ENCODE assay signal across 8 cellular contexts in the genomic region with DNA sequence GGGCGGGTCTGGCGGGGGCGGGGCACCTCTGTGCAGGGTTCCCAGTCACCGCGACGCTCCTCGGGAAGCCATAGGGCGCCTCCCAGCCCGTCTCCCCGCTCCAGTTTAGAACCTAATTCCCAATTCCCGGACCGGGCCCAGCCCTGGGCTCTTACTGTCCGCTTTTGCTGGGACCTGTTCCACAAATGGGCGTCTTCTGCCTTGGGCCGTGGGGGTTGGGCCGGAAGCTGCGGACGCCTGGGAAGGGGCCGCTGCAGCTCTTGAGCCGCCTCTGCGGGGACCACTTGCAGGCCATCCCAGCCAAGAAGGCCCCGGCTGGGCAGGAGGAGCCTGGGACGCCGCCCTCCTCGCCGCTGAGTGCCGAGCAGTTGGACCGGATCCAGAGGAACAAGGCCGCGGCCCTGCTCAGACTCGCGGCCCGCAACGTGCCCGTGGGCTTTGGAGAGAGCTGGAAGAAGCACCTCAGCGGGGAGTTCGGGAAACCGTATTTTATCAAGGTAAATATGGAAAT. TPM values are rescaled to one million over a fixed set of nuclear protein-coding genes. Genes with fewer than 3 reads are reported as not detected.
DNase-seq lines count a peak whose midpoint lies in the region; ATAC-seq and TF ChIP-seq lines count a peak whose summit lies in the region.

No MANE protein-coding gene starts in this region.

- BruUV-seq in HCT116 (replicated peaks; lab: Mats Ljungman, UMichigan), result TSS peak; percentile 51

- peaks cover 2 to 26% of the 10 kb centered on the region in 2 experiments; a peak in 3 of 4 replicates for H3K4me1 ChIP-seq in HCT116 (ENCODE audit: control insufficient read depth in 1 of 2, insufficient read depth in 2 of 2, low read length in 2 of 2)
- peaks cover 3 to 34% of the 10 kb centered on the region in 2 donors for H3K4me1 ChIP-seq in left lung
- peaks cover 11% of the 10 kb centered on the region for H3K4me1 ChIP-seq in testis

- no peaks in the 10 kb centered on the region for H3K27me3 ChIP-seq in HCT116 (ENCODE audit: insufficient read depth, low read length)
- no peaks in the 10 kb centered on the region for H3K27me3 ChIP-seq in left lung
- H3K27me3 ChIP-seq in testis, result no peaks in the 10 kb centered on the region

- H3K36me3 ChIP-seq in HCT116 (ENCODE audit: control insufficient read depth in 1 of 2, insufficient read depth in 2 of 2, low read length in 2 of 2) (peaks cover 6 to 29% of the 10 kb centered on the region in 2 experiments; a peak in 1 of 4 replicates), left lung (peaks cover 0 to 18% of the 10 kb centered on the region in 2 donors), testis (ENCODE audit: low read depth, missing control alignments) (no peaks in the 10 kb centered on the region)

- H3K9ac ChIP-seq in HCT116 (ENCODE audit: low read length), result peak overlapping the region; percentile 81

- ATAC-seq in HCT116 (peak; percentile 24), left lung (peak; percentile 64)

- CTCF ChIA-PET in HCT116 (lab: Charles Lee), result interaction anchor here (1.4 kb wide), 1 partner anchor 14 kb away, joined by 5 read pairs; no protein-coding TSS in a partner anchor

- WGBS in testis, 2 donors, result 0 to 1% methylated on average over 17 to 36 of the region's 38 CpGs

- H2AFZ ChIP-seq in HCT116 (ENCODE audit: low read depth, low read length, poor library complexity, severe bottlenecking), result no peak overlapping the region

- H3K4me2 ChIP-seq in HCT116 (ENCODE audit: low read length), result peak overlapping the region; percentile 86

- POLR2A ChIA-PET in HCT116 (lab: Charles Lee), result no interaction called here

- no peaks in the 10 kb centered on the region for H3K9me2 ChIP-seq in HCT116 (ENCODE audit: insufficient read depth)

- intact Hi-C loops in HCT116 (cut with micrococcal nuclease) (loop anchor here (10.0 kb wide), 3 partner anchors 143 to 293 kb away; no protein-coding TSS in a partner anchor), left lung (cut with DNase I) (no loop called here), testis (cut with DNase I; ENCODE audit: low total_unique reads) (no loop called here)

- RAD21 ChIA-PET in HCT116 (lab: Charles Lee; ENCODE audit: low non-redundant PET in 1 of 2, low total read pairs in 2 of 2, uncharacterized antibody in 2 of 2, unreplicated experiment in 2 of 2), result no interaction called here

- H4K20me1 ChIP-seq in HCT116 (ENCODE audit: insufficient read depth), result no peaks in the 10 kb centered on the region

- peaks cover 37% of the 10 kb centered on the region for H3K79me2 ChIP-seq in HCT116 (ENCODE audit: insufficient read depth, low read length)

- peak; percentile 32 for DNase-seq in NCI-H1436 (lab: John Stamatoyannopoulos, UW)
- DNase-seq in NCI-H1436 treated with DMSO at 0.1 percent for 48 hours (lab: John Stamatoyannopoulos, UW), result no peak
- DNase-seq in HCT116 (ENCODE audit: low read depth, low spot score), result no peak
- DNase-seq in NCI-H1105 (lab: John Stamatoyannopoulos, UW), result peak; percentile 52
- DNase-seq in caudate nucleus (lab: John Stamatoyannopoulos, UW), result peak in 4 of 61 donors; percentile 62 to 86 (median 74)
- peak; percentile 73 to 89 for DNase-seq in left lung
- no peak for DNase-seq in testis
- DNase-seq in activated CD8-positive, alpha-beta memory T cell treated with anti-CD3 and anti-CD28 coated beads, Interleukin-2, amount 50 U/mL, for 4 hours, result no peak

- no peak for TF ChIP-seq POLR2A in HCT116 (IDR thresholded peaks at IDR 0.05; ENCODE audit: borderline replicate concordance, extremely low read depth, insufficient read depth, insufficient read length)
- TF ChIP-seq POLR2A in testis (IDR thresholded peaks at IDR 0.05), result no peak

- no peaks in the 10 kb centered on the region for H3K9me3 ChIP-seq in HCT116 (ENCODE audit: control insufficient read depth in 1 of 2, insufficient read depth in 1 of 2, low read depth in 1 of 2, low read length in 2 of 2)
- H3K9me3 ChIP-seq in left lung, result no peaks in the 10 kb centered on the region
- H3K9me3 ChIP-seq in testis, result no peaks in the 10 kb centered on the region

- TF ChIP-seq RAD21 in HCT116 (IDR thresholded peaks at IDR 0.05; ENCODE audit: low read depth), result no peak

- TF ChIP-seq CTCF in HCT116 (IDR thresholded peaks at IDR 0.05 in 2 of 3, conservative IDR thresholded peaks at IDR 0.05 in 1 of 3; ENCODE audit: borderline replicate concordance in 1 of 3, insufficient read depth in 1 of 3, low read depth in 2 of 3, low read length in 2 of 3) (no peak), left lung (IDR thresholded peaks at IDR 0.05) (no peak), testis (IDR thresholded peaks at IDR 0.05) (no peak)

- peak overlapping the region; percentile 72 to 79 for H3K4me3 ChIP-seq in HCT116 (replicated peaks in 1 of 2; ENCODE audit: low read depth in 1 of 2, low read length in 2 of 2)
- H3K4me3 ChIP-seq in left lung, result peak overlapping the region; percentile 76 to 97
- H3K4me3 ChIP-seq in testis, result peak overlapping the region; percentile 80 to 81

- H3K27ac ChIP-seq in HCT116 (ENCODE audit: low read depth, low read length) (peak overlapping the region; percentile 56; the same call in 1 of the 2 replicates), caudate nucleus (ENCODE audit: low read depth, low read length) (peak overlapping the region; percentile 72), left lung (peak overlapping the region; percentile 76 to 81), testis (peak overlapping the region; percentile 67 to 90)

TF ChIP-seq in HCT116, 20 proteins besides CTCF, POLR2A, EP300 and RAD21:
- peak; percentile 66 for TF ChIP-seq ZFX (IDR thresholded peaks at IDR 0.05)
- TF ChIP-seq CBX3 (IDR thresholded peaks at IDR 0.05; ENCODE audit: low read depth), result no peak
- TF ChIP-seq POLR2AphosphoS5 (IDR thresholded peaks at IDR 0.05; ENCODE audit: low read depth, low read length), result no peak; the same call in 1 of the 2 replicates
- no peak for TF ChIP-seq SP1 (IDR thresholded peaks at IDR 0.05; ENCODE audit: low read depth)
- TF ChIP-seq, protein P1, sequence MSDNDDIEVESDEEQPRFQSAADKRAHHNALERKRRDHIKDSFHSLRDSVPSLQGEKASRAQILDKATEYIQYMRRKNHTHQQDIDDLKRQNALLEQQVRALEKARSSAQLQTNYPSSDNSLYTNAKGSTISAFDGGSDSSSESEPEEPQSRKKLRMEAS (IDR thresholded peaks at IDR 0.05), result no peak; the same call in 1 of the 2 replicates
- peak; percentile 38; the same call in 1 of the 2 replicates for TF ChIP-seq SIN3A (IDR thresholded peaks at IDR 0.05; ENCODE audit: low read depth)
- TF ChIP-seq EGR1 (IDR thresholded peaks at IDR 0.05; ENCODE audit: low read depth), result peak; percentile 70
- TF ChIP-seq YY1 (IDR thresholded peaks at IDR 0.05; ENCODE audit: extremely low read depth, insufficient replicate concordance, low read depth, low read length), result no peak
- TF ChIP-seq, protein P2, sequence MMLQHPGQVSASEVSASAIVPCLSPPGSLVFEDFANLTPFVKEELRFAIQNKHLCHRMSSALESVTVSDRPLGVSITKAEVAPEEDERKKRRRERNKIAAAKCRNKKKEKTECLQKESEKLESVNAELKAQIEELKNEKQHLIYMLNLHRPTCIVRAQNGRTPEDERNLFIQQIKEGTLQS (IDR thresholded peaks at IDR 0.05), result no peak
TF ChIP-seq in HCT116: peak in this region for 3.

RNA-seq across cellular contexts. Expression of a gene that starts 0.8 kb away (rescaled TPM):
- total RNA-seq in HCT116 (2021; ENCODE audit: unreplicated experiment) (99.0 TPM), left lung (10 to 100 TPM; 22.4 to 27.0 TPM), testis (10 to 100 TPM; 80.2 to 81.5 TPM)
- polyA plus RNA-seq in HCT116 (2012), result 20.7 and 28.8 TPM in 2 replicates
- polyA plus RNA-seq in testis (ENCODE audit: insufficient read depth, low read depth, low replicate concordance), result 55.3 TPM

RNA-seq across cellular contexts. Expression of a gene that starts 4.9 kb away (rescaled TPM):
- 35.8 TPM for total RNA-seq in HCT116 (2021; ENCODE audit: unreplicated experiment)
- polyA plus RNA-seq in HCT116 (2012), result 34.7 and 39.7 TPM in 2 replicates
- 10 to 100 TPM in 1 of 2 donors, 1 to 10 TPM in 1; 7.3 to 17.4 TPM for total RNA-seq in left lung
- total RNA-seq in testis, result 10 to 100 TPM; 16.2 to 23.8 TPM
- 16.6 TPM for polyA plus RNA-seq in testis (ENCODE audit: insufficient read depth, low read depth, low replicate concordance)

RNA-seq across cellular contexts. Expression of a gene that starts 18.2 kb away (rescaled TPM):
- total RNA-seq in HCT116 (2021; ENCODE audit: unreplicated experiment) (11.1 TPM), left lung (10 to 100 TPM; 14.8 to 16.8 TPM), testis (10 to 100 TPM; 61.6 to 96.8 TPM)
- polyA plus RNA-seq in HCT116 (2012), result 3.7 and 4.6 TPM in 2 replicates
- polyA plus RNA-seq in testis (ENCODE audit: insufficient read depth, low read depth, low replicate concordance), result 25.5 TPM

RNA-seq across cellular contexts. Expression of a gene that starts 45.8 kb away (rescaled TPM):
- 9.2 TPM for total RNA-seq in HCT116 (2021; ENCODE audit: unreplicated experiment)
- 7.0 and 8.2 TPM in 2 replicates for polyA plus RNA-seq in HCT116 (2012)
- total RNA-seq in left lung, result 10 to 100 TPM in 1 of 2 donors, 1 to 10 TPM in 1; 7.1 to 13.1 TPM
- total RNA-seq in testis, result 10 to 100 TPM; 49.5 to 53.1 TPM
- polyA plus RNA-seq in testis (ENCODE audit: insufficient read depth, low read depth, low replicate concordance), result 36.3 TPM

Comparison
In these comparisons a context has a peak if more than half of its experiments do, and no peak if none do; other contexts are left out.
1. DNase-seq: peak in NCI-H1436 (single experiment), NCI-H1105 (single experiment) and left lung (2 of 2); none in NCI-H1436 treated with DMSO at 0.1 percent for 48 hours (single experiment), HCT116 (single experiment), testis (single experiment) and activated CD8-positive, alpha-beta memory T cell treated with anti-CD3 and anti-CD28 coated beads, Interleukin-2, amount 50 U/mL, for 4 hours (single experiment).
2. Peak in every context shown above with its lines, with median percentiles within 50 percentile points of each other: H3K27ac ChIP-seq and H3K4me3 ChIP-seq.